ENCODE assay signal across 8 cellular contexts in the genomic region with DNA sequence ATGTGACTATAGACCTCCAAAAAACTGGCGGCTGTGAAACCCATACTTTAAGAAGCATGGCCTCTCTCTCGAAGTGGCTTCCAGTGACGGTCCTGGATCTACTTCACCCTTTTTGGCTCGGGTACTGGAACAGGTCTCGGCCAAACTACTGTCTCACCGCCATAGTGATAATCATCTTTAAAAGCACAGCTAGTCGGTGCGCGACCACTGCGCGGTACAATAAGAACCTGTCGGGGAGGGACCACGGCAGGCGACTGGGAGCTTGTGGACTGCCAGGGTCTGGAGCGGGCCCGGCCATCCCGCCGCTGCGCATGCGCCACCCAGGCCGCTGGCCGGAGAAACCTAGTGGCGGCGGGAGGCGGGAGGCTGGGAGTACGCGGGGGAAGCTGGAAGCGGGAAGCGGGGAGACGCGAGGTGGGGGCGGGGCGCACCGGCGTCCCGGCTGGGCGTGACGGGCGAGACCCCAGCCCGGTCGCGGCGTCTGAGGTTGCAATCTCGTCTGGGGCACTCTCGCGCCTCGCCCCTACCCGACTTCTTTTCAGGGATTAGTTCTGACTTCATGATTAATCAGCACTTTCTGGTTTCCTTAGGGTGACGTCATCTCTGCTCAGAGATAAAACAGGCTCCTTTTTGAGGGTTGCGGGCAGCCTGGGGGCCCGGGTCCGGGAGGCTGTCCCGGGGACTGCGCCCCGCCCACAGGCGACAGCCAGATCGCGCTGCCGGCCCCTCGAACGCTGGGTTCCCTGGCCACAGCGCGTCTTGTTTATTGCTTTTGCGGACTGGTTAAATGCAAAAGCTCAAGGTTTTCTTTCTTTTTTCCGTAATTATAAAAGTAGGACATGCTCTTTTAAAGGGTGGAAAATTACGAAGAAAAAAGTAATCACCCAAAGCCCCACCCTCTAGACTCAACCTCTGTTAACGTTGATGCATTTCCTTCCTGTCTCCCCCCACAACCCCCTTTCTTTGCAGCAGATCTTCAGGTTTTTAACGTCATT.
DNase-seq lines count a peak whose midpoint lies in the region; ATAC-seq lines count a peak whose summit lies in the region.

No MANE protein-coding gene starts in this region.

- peak; percentile 77 for ATAC-seq in HG03060 (IDR thresholded peaks at IDR 0.05; ENCODE audit: low read depth, unreplicated experiment)
- ATAC-seq in central memory CD8-positive, alpha-beta T cell (replicated peaks; ENCODE audit: extremely low read depth, poor library complexity, severe bottlenecking): peak; percentile 85

- DNase-seq in NK-92 treated with Interleukin-12 subunit alpha and Interleukin-12 subunit beta, amount 100 ng/mL, for 24 hours (lab: John Stamatoyannopoulos, UW): peak; percentile 56
- DNase-seq in NK-92 (lab: John Stamatoyannopoulos, UW; ENCODE audit: unreplicated experiment) (no peak), NCI-H2227 treated with DMSO at 0.1 percent for 48 hours (lab: John Stamatoyannopoulos, UW) (peak; percentile 85), islet precursor cell (peak; percentile 98)
- peak; percentile 64 for DNase-seq in activated CD4-positive, CD25-positive, alpha-beta regulatory T cell treated with anti-CD3 and anti-CD28 coated beads, Interleukin-2, amount 50 U/mL, for 16 hours (ENCODE audit: low read depth, low spot score)
- peak; percentile 70 to 84 for DNase-seq in central memory CD8-positive, alpha-beta T cell (ENCODE audit: low spot score in 2 of 2)
- peak; percentile 67 for DNase-seq in stimulated activated CD4-positive, alpha-beta T cell treated with anti-CD3 and anti-CD28 coated beads, Interleukin-12 subunit alpha, Interleukin-12 subunit beta, amount 100 ng/mL, for 4 hours

- H3K4me1 Mint-ChIP-seq in central memory CD8-positive, alpha-beta T cell: peaks cover 24% of the 10 kb centered on the region

- H3K4me3 Mint-ChIP-seq in central memory CD8-positive, alpha-beta T cell: peak overlapping the region; percentile 75

- no peaks in the 10 kb centered on the region for H3K9me3 Mint-ChIP-seq in central memory CD8-positive, alpha-beta T cell

- H3K27me3 Mint-ChIP-seq in central memory CD8-positive, alpha-beta T cell: no peaks in the 10 kb centered on the region

- H3K27ac Mint-ChIP-seq in central memory CD8-positive, alpha-beta T cell (ENCODE audit: low read depth): peak overlapping the region; percentile 98

- H3K36me3 Mint-ChIP-seq in central memory CD8-positive, alpha-beta T cell (ENCODE audit: insufficient read depth): peaks cover 9% of the 10 kb centered on the region
